19 cellular contexts compared by ENCODE assay signal in the genomic region with DNA sequence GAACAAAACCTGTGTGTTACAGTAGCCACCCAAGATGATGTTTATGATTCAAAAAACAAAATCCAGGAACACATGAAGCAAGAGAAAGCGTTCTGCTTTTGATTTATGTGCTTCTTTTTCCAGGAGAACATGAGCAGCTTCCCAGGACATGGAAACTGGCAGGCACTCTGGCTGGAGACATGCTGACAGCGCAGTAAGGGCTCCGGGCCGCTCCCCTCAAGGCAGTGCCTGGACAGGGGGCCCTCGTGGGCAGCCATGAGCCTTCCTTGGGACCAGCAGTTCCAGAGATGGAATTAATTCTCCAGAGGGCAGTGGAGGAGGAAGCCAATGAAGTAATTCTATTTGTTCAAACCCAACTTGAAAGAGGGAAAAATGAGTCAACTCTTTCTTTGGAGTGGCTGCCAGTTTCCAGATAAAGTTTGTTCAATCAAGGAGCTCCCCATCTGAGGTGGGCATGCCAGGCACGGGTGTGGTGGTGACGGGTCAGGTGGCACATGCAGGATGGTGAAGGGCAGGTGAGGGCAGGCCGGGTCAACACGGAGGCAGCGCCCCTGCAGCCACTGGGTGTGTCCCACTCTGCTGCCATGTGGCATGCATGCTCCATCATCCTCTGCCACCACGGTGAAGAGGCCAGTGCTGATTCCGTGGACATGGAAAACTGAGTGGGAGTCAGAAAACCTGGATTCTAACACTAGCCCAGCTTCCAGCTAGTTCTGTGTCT.
DNase-seq lines count a peak whose midpoint lies in the region; ATAC-seq and TF ChIP-seq lines count a peak whose summit lies in the region.
"Had no signal": no experiment of that assay in that cellular context is flagged by ENCODE, and none has a peak within 500 bp of the region (broad histone marks: within the 10 kb centered on the region; RNA-seq: fewer than 3 reads in every experiment).

No MANE protein-coding gene starts in this region.

- no peaks in the 10 kb centered on the region for H3K27me3 ChIP-seq in right atrium auricular region
- H3K27me3 ChIP-seq in aorta (ENCODE audit: control insufficient read depth in 1 of 2, insufficient read depth in 2 of 2, low read length in 1 of 2), result no peaks in the 10 kb centered on the region
- H3K27me3 ChIP-seq in neural progenitor cell, result no peaks in the 10 kb centered on the region

- no peaks in the 10 kb centered on the region for H3K79me2 ChIP-seq in neural progenitor cell (ENCODE audit: low read depth)

- TF ChIP-seq CTCF in right atrium auricular region (IDR thresholded peaks at IDR 0.05), result no peak
- TF ChIP-seq CTCF in fibroblast of the aortic adventitia (IDR thresholded peaks at IDR 0.05; ENCODE audit: insufficient read depth, low read length), result no peak
- TF ChIP-seq CTCF in neural progenitor cell (IDR thresholded peaks at IDR 0.05), result no peak

- H3K36me3 ChIP-seq in right atrium auricular region (peaks cover 50% of the 10 kb centered on the region), aorta (ENCODE audit: control insufficient read depth in 1 of 2, insufficient read depth in 2 of 2, low read length in 1 of 2) (peaks cover 0 to 1% of the 10 kb centered on the region in 2 donors), neural progenitor cell (no peaks in the 10 kb centered on the region)

- H3K4me2 ChIP-seq in neural progenitor cell, result no peak overlapping the region

- no peak overlapping the region for H3K4me3 ChIP-seq in right atrium auricular region
- no peak overlapping the region for H3K4me3 ChIP-seq in fibroblast of the aortic adventitia (ENCODE audit: low read depth, low read length)
- no peak overlapping the region for H3K4me3 ChIP-seq in aorta (ENCODE audit: low read length in 2 of 2)
- H3K4me3 ChIP-seq in neural progenitor cell, result no peak overlapping the region

- intact Hi-C loops in Right ventricle myocardium inferior (cut with DNase I) (no loop called here), sciatic nerve (cut with DNase I) (no loop called here), aorta (cut with DNase I) (loop anchor here in 1 of 2 donors (5.0 kb wide), 1 partner anchor 64 kb away; no protein-coding TSS in a partner anchor)

- no peak overlapping the region for H3K9ac ChIP-seq in neural progenitor cell

- peaks cover 0 to 12% of the 10 kb centered on the region in 2 donors for H3K4me1 ChIP-seq in right atrium auricular region
- peaks cover 0 to 3% of the 10 kb centered on the region in 2 donors for H3K4me1 ChIP-seq in aorta (ENCODE audit: control insufficient read depth in 1 of 2, insufficient read depth in 2 of 2, low read length in 2 of 2)
- peaks cover 16% of the 10 kb centered on the region for H3K4me1 ChIP-seq in neural progenitor cell

- no peak for ATAC-seq in Right ventricle myocardium inferior
- peak; percentile 58 for ATAC-seq in sciatic nerve
- ATAC-seq in aorta (ENCODE audit: low FRiP score), result peak; percentile 58

- H4K20me1 ChIP-seq in neural progenitor cell (ENCODE audit: low read depth), result no peaks in the 10 kb centered on the region

- H3K27me3 Mint-ChIP-seq in neural progenitor cell (ENCODE audit: insufficient read depth, low read depth), result peaks cover 7% of the 10 kb centered on the region
- H3K27me3 Mint-ChIP-seq: IgD-negative memory B cell had no signal

- no peak overlapping the region for H3K4me3 Mint-ChIP-seq in neural progenitor cell
- H3K4me3 Mint-ChIP-seq: H9, IgD-negative memory B cell had no signal

- H3K27ac ChIP-seq in right atrium auricular region, result no peak overlapping the region
- H3K27ac ChIP-seq in aorta (ENCODE audit: low read depth in 1 of 2, low read length in 2 of 2), result no peak overlapping the region
- no peak overlapping the region for H3K27ac ChIP-seq in neural progenitor cell
- H3K27ac ChIP-seq: HL-60 had no signal

- no peaks in the 10 kb centered on the region for H3K4me1 Mint-ChIP-seq in neural progenitor cell

- H3K9me3 ChIP-seq in right atrium auricular region, result no peaks in the 10 kb centered on the region
- no peaks in the 10 kb centered on the region for H3K9me3 ChIP-seq in aorta (ENCODE audit: control insufficient read depth, low read length)
- H3K9me3 ChIP-seq in neural progenitor cell (ENCODE audit: low read depth), result no peaks in the 10 kb centered on the region

- peak; percentile 46 for DNase-seq in Right ventricle myocardium inferior (ENCODE audit: missing footprints)
- no peak for DNase-seq in right atrium auricular region (ENCODE audit: low spot score)
- DNase-seq in fibroblast of the aortic adventitia (ENCODE audit: low read depth), result peak; percentile 41
- no peak for DNase-seq in sciatic nerve (ENCODE audit: low spot score)
- peak in 1 of 2 donors; percentile 74 for DNase-seq in aorta
- DNase-seq in activated CD4-positive, alpha-beta T cell treated with anti-CD3 and anti-CD28 coated beads, Interleukin-2, amount 50 U/mL, for 1 hour, result no peak
- no peak for DNase-seq in effector CD4-positive, alpha-beta T cell
- no peak for DNase-seq in neural progenitor cell (ENCODE audit: low spot score)
- DNase-seq: 8988T, DMS 273 treated with DMSO at 0.1 percent for 48 hours, DND-41, H9, Karpas-422, NCI-H1436, NCI-H1930, NCI-H345, NCI-H524 treated with DMSO at 0.1 percent for 48 hours had no signal

- no peaks in the 10 kb centered on the region for H3F3A ChIP-seq in neural progenitor cell (ENCODE audit: low read depth)

- H3K9me3 Mint-ChIP-seq in neural progenitor cell, result no peaks in the 10 kb centered on the region
- H3K9me3 Mint-ChIP-seq: H9, IgD-negative memory B cell had no signal

- no peaks in the 10 kb centered on the region for H3K36me3 Mint-ChIP-seq in neural progenitor cell

- no peak overlapping the region for H2AFZ ChIP-seq in neural progenitor cell (replicated peaks)

- H3K27ac Mint-ChIP-seq in neural progenitor cell, result no peak overlapping the region
- H3K27ac Mint-ChIP-seq: H9 had no signal

- WGBS in aorta, 2 donors, result 55 to 62% methylated on average over 12 of the region's 12 CpGs

Comparison
In these comparisons a context has a peak if more than half of its experiments do, and no peak if none do; other contexts are left out.
1. DNase-seq: peak in Right ventricle myocardium inferior (single experiment) and fibroblast of the aortic adventitia (single experiment); none in right atrium auricular region (single experiment), sciatic nerve (single experiment), activated CD4-positive, alpha-beta T cell treated with anti-CD3 and anti-CD28 coated beads, Interleukin-2, amount 50 U/mL, for 1 hour (single experiment), effector CD4-positive, alpha-beta T cell (single experiment) and neural progenitor cell (single experiment).